In the genomic region with DNA sequence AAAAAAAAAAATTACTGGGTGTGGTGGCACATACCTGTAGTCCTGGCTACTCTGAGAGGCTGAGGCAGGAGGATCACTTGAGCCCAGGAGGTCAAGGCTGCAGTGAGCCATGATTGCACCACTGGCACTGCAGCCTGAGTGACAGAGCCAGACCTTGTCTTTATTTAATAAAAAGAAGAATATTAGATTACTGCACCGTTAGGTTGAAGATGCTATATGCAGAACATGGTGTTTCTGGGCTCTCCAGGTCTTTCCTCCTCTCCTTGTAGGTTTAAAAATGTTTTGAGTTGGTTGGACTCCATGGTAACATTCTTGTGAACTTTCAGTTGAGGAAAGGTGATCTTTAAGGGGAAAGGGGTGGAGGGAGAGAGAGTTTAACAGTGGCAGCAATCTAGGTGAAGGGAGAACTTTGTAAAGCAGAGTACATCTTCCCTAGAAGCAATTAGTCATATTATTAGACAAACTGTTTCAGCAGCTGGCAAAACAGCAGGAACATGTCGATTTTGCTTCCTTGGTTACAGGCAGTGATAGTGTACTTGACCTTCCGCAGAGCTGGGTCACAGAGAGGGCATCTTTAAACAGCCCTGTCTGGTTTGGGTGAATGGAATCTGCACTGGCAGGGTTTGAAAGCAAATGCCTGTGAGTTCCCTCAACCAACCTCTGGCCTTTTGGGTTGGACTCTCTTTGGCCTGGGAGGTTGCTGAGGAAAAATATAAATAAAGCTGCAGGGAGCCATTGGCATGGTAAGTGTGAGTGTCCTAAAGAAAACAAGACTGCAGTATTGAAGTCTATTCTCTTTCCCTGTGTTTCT, we compare ENCODE assay signal across 9 cellular contexts. TPM values are rescaled to one million over a fixed set of nuclear protein-coding genes. Genes with fewer than 3 reads are reported as not detected.
A peak's percentile ranks its signal among the peaks of the same experiment; 100 is the strongest.
DNase-seq lines count a peak whose midpoint lies in the region; ATAC-seq and TF ChIP-seq lines count a peak whose summit lies in the region.
"Had no signal": no experiment of that assay in that cellular context is flagged by ENCODE, and none has a peak within 500 bp of the region (broad histone marks: within the 10 kb centered on the region; RNA-seq: fewer than 3 reads in every experiment).

No MANE protein-coding gene starts in this region.

- H3K4me3 ChIP-seq in LNCaP clone FGC (ENCODE audit: low read depth, low read length) (no peak overlapping the region), adipocyte (ENCODE audit: low read length) (no peak overlapping the region), iPS DF 6.9 (ENCODE audit: low read length) (no peak overlapping the region), smooth muscle cell (no peak overlapping the region), stomach (no peak overlapping the region)

- ATAC-seq in HG03196 (IDR thresholded peaks at IDR 0.05; ENCODE audit: unreplicated experiment) (no peak), HG02623 (IDR thresholded peaks at IDR 0.05; ENCODE audit: unreplicated experiment) (no peak), HG02588 (IDR thresholded peaks at IDR 0.05; ENCODE audit: unreplicated experiment) (no peak)

- H2AFZ ChIP-seq in smooth muscle cell (ENCODE audit: low read depth) = no peak overlapping the region

- H3K27ac ChIP-seq in iPS DF 6.9 (ENCODE audit: low read length) = no peak overlapping the region
- H3K27ac ChIP-seq in smooth muscle cell (ENCODE audit: low read depth) = no peak overlapping the region
- H3K27ac ChIP-seq in stomach = no peak overlapping the region

- DNase-seq in LNCaP clone FGC (ENCODE audit: low read depth) (peak; percentile 46), adipocyte (ENCODE audit: low read depth) (peak; percentile 1), iPS DF 6.9 (ENCODE audit: low read depth, low spot score) (peak; percentile 18), smooth muscle cell (lab: John Stamatoyannopoulos, UW; ENCODE audit: unreplicated experiment) (no peak), stomach (no peak)
- DNase-seq: caudate nucleus had no signal

- no peaks in the 10 kb centered on the region for H3K36me3 ChIP-seq in adipocyte (ENCODE audit: control insufficient read depth, insufficient read depth, low read length, severe bottlenecking)
- H3K36me3 ChIP-seq in iPS DF 6.9 (ENCODE audit: control insufficient read depth, insufficient read depth, low read length) = no peaks in the 10 kb centered on the region; the same call in 1 of the 2 replicates
- no peaks in the 10 kb centered on the region for H3K36me3 ChIP-seq in smooth muscle cell (ENCODE audit: low read depth)
- no peaks in the 10 kb centered on the region for H3K36me3 ChIP-seq in stomach

- intact Hi-C loops in stomach (cut with DNase I; ENCODE audit: low total_unique reads) = no loop called here

- peaks cover 96% of the 10 kb centered on the region for H4K20me1 ChIP-seq in smooth muscle cell (ENCODE audit: low read depth)

- TF ChIP-seq CTCF in LNCaP clone FGC (IDR thresholded peaks at IDR 0.05; ENCODE audit: control insufficient read depth, extremely low read depth, insufficient read depth) = no peak
- no peak for TF ChIP-seq CTCF in smooth muscle cell (IDR thresholded peaks at IDR 0.05; ENCODE audit: borderline replicate concordance, insufficient read depth, poor library complexity, severe bottlenecking)
- TF ChIP-seq CTCF in stomach (IDR thresholded peaks at IDR 0.05) = no peak

- H3K9me3 ChIP-seq in adipocyte (ENCODE audit: control insufficient read depth, low read length) = no peaks in the 10 kb centered on the region
- H3K9me3 ChIP-seq in iPS DF 6.9 (ENCODE audit: control insufficient read depth, insufficient read depth, low read length) = no peaks in the 10 kb centered on the region
- H3K9me3 ChIP-seq in smooth muscle cell (replicated peaks; ENCODE audit: low read depth) = no peaks in the 10 kb centered on the region
- H3K9me3 ChIP-seq in stomach = no peaks in the 10 kb centered on the region

- H3K27me3 ChIP-seq in adipocyte (replicated peaks; ENCODE audit: control insufficient read depth, insufficient read depth, low read length) (no peaks in the 10 kb centered on the region), iPS DF 6.9 (ENCODE audit: control insufficient read depth, insufficient read depth, low read length) (no peaks in the 10 kb centered on the region), smooth muscle cell (ENCODE audit: low read depth) (no peaks in the 10 kb centered on the region), stomach (no peaks in the 10 kb centered on the region)

- H3K79me2 ChIP-seq in smooth muscle cell (ENCODE audit: low read depth) = peaks cover 65% of the 10 kb centered on the region

- no CpG with 5 or more reads among the region's 3 CpGs for WGBS in iPS DF 6.9 (ENCODE audit: insufficient coverage, insufficient read length)
- 52% methylated on average over 3 of the region's 3 CpGs for WGBS in smooth muscle cell (ENCODE audit: low lambda C conversion rate)
- WGBS in stomach, 5 donors = 39 to 59% (median 54%) methylated on average over 3 of the region's 3 CpGs

- peak overlapping the region; percentile 2 for H3K4me2 ChIP-seq in smooth muscle cell

- no peak overlapping the region for H3K9ac ChIP-seq in adipocyte (ENCODE audit: low read length)
- H3K9ac ChIP-seq in smooth muscle cell (ENCODE audit: low read depth) = no peak overlapping the region

- TF ChIP-seq EP300 in stomach (IDR thresholded peaks at IDR 0.05) = no peak

- peaks cover 20% of the 10 kb centered on the region for H3K4me1 ChIP-seq in adipocyte (ENCODE audit: control insufficient read depth, insufficient read depth, low read length)
- no peaks in the 10 kb centered on the region for H3K4me1 ChIP-seq in iPS DF 6.9 (ENCODE audit: control insufficient read depth, insufficient read depth, low read length)
- peaks cover 20% of the 10 kb centered on the region for H3K4me1 ChIP-seq in smooth muscle cell (ENCODE audit: low read depth)
- H3K4me1 ChIP-seq in stomach = peaks cover 17 to 53% (median 28%) of the 10 kb centered on the region in 4 donors

- no peak for TF ChIP-seq POLR2A in stomach (IDR thresholded peaks at IDR 0.05)

- no peaks in the 10 kb centered on the region for H3F3A ChIP-seq in smooth muscle cell (ENCODE audit: low read depth)

RNA-seq across cellular contexts. Expression of gene NR2C2, which starts 42.8 kb away (rescaled TPM):
- total RNA-seq in smooth muscle cell (28.5 and 28.7 TPM in 2 replicates), stomach (10 to 100 TPM in 4 of 5 donors, 1 to 10 TPM in 1; 8.7 to 73.6 (median 28.6) TPM)
- polyA plus RNA-seq in smooth muscle cell (11.6 and 11.7 TPM in 2 replicates), stomach (1 to 10 TPM; 5.0 to 5.5 (median 5.0) TPM)

Comparison
In these comparisons a context has a peak if more than half of its experiments do, and no peak if none do; other contexts are left out.
1. DNase-seq: peak in LNCaP clone FGC (single experiment), adipocyte (single experiment) and iPS DF 6.9 (single experiment); none in smooth muscle cell (single experiment) and stomach (single experiment).